In genomic region chr1:36651176-36651910, GRCh38 we compare ENCODE assay signal across 15 cellular contexts.
"Had no signal": no experiment of that assay in that cellular context is flagged by ENCODE, and none has a peak within 500 bp of the region (broad histone marks: within the 10 kb centered on the region; RNA-seq: fewer than 3 reads in every experiment).

No MANE protein-coding gene starts in this region.

- H3K4me3 ChIP-seq: neural progenitor cell, pancreas, psoas muscle, right lobe of liver, sigmoid colon, smooth muscle cell, spleen, suprapubic skin, testis, tibial artery, transverse colon, upper lobe of left lung, vagina had no signal

- DNase-seq: sigmoid colon, spleen had no signal

- FAIRE-seq: pancreas, urothelium cell line had no signal

- H3K9me3 ChIP-seq: neutrophil, pancreas, psoas muscle, right lobe of liver, sigmoid colon, spleen, suprapubic skin, testis, tibial artery, transverse colon, upper lobe of left lung, vagina had no signal

- H3K27ac ChIP-seq: neural progenitor cell, neutrophil, pancreas, psoas muscle, right lobe of liver, sigmoid colon, spleen, suprapubic skin, testis, tibial artery, transverse colon, upper lobe of left lung, vagina had no signal

- H3K27me3 ChIP-seq: neural progenitor cell, right lobe of liver, testis, upper lobe of left lung, vagina had no signal

- H3K4me2 ChIP-seq: neural progenitor cell, smooth muscle cell had no signal

- H3K4me1 ChIP-seq: pancreas, psoas muscle, right lobe of liver, sigmoid colon, suprapubic skin, testis, tibial artery, transverse colon, upper lobe of left lung, vagina had no signal

- H3K36me3 ChIP-seq: neural progenitor cell, neutrophil, pancreas, right lobe of liver, sigmoid colon, spleen, suprapubic skin, tibial artery, transverse colon, upper lobe of left lung, vagina had no signal

- H3K9ac ChIP-seq: neural progenitor cell had no signal

- H2AFZ ChIP-seq: neural progenitor cell had no signal
